ENCODE assay signal across 7 cellular contexts in the genomic region with DNA sequence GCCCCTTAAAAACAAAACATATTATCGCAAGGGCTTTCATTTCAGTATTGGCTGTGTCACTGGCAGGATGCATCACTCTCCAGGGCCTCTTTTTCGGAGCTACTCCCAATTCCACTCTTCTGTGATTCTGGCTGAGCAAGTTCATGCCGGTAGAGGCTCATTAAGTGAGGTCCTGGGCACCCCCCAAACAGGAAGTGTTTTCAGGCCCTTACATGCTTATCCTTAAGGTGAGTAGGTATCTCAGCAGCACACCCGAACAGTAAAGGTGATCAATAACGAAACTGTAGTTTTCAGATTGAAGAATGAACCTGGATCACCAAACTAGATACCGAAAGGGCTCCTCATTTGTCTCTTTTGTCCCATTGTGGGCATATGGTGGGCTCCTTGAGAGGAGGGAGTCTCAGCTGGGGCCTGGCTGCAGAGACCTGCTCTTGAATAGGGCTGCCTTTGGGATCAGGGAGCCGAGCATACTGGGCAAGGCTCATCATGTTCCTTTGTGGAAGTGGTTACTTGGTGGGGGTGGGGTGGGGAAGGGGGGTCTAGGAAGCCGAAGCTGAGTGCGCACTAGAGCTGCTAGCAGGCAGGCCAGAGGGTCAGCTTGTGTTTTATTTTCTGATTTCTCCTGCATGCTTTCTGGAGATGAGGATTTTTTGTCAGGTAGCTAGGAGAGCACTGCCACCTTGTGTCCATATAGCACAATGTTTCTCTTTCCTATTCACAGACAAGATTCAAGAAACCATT.
DNase-seq lines count a peak whose midpoint lies in the region; ATAC-seq, FAIRE-seq and TF ChIP-seq lines count a peak whose summit lies in the region.

No MANE protein-coding gene starts in this region.

- ATAC-seq in HG02642 (IDR thresholded peaks at IDR 0.05; ENCODE audit: poor library complexity, unreplicated experiment) = peak; percentile 50
- peak; percentile 73 for ATAC-seq in WTC11

- DNase-seq in GF-D8 (lab: John Stamatoyannopoulos, UW) (peak; percentile 47), NCI-H2196 (lab: John Stamatoyannopoulos, UW; ENCODE audit: unreplicated experiment) (peak; percentile 54), WTC11 (ENCODE audit: low spot score) (peak; percentile 16), mesothelial cell of epicardium (ENCODE audit: low spot score in 2 of 2, unreplicated experiment in 2 of 2) (no peak), type B pancreatic cell (ENCODE audit: extremely low spot score, unreplicated experiment) (no peak)

- H3K27ac Mint-ChIP-seq in WTC11 (peak overlapping the region; percentile 71), mesothelial cell of epicardium (peak overlapping the region; percentile 75), type B pancreatic cell (peak overlapping the region; percentile 59)

- TF ChIP-seq CTCF in WTC11 (IDR thresholded peaks at IDR 0.05) (peak; percentile 50; the same call in 1 of the 2 replicates), mesothelial cell of epicardium (IDR thresholded peaks at IDR 0.05; ENCODE audit: unreplicated experiment) (peak; percentile 78), type B pancreatic cell (conservative IDR thresholded peaks at IDR 0.05) (peak; percentile 84)

- CTCF ChIA-PET in WTC11 (lab: Charles Lee) = interaction anchor here (0.6 to 3.1 kb wide), 33 partner anchors 10 to 799 kb away, joined by 3 to 265 read pairs (median 5); partner anchors contain the start of genes CDS2, PCNA and PROKR2

- POLR2A ChIA-PET in WTC11 (lab: Charles Lee) = interaction anchor here (0.6 to 2.2 kb wide), 4 partner anchors 64 to 699 kb away, joined by 4 to 23 read pairs (median 5); partner anchors contain the start of genes CDS2 and PCNA

- peak; percentile 77 for FAIRE-seq in endometrium (lab: Jason Lieb, UNC)

- H3K9me3 Mint-ChIP-seq in WTC11 = no peaks in the 10 kb centered on the region
- no peaks in the 10 kb centered on the region for H3K9me3 Mint-ChIP-seq in mesothelial cell of epicardium
- no peaks in the 10 kb centered on the region for H3K9me3 Mint-ChIP-seq in type B pancreatic cell

- H3K4me3 Mint-ChIP-seq in WTC11 (no peak overlapping the region), mesothelial cell of epicardium (no peak overlapping the region), type B pancreatic cell (peak overlapping the region; percentile 34)

- H3K4me1 Mint-ChIP-seq in WTC11 (peaks cover 22% of the 10 kb centered on the region), mesothelial cell of epicardium (peaks cover 1% of the 10 kb centered on the region), type B pancreatic cell (ENCODE audit: unreplicated experiment) (peaks cover 8% of the 10 kb centered on the region)

- H3K27me3 Mint-ChIP-seq in WTC11 (ENCODE audit: low read depth) (no peaks in the 10 kb centered on the region), mesothelial cell of epicardium (ENCODE audit: low read depth) (no peaks in the 10 kb centered on the region), type B pancreatic cell (no peaks in the 10 kb centered on the region)

- peaks cover 19% of the 10 kb centered on the region for H3K36me3 Mint-ChIP-seq in WTC11
- H3K36me3 Mint-ChIP-seq in mesothelial cell of epicardium = peaks cover 6% of the 10 kb centered on the region
- peaks cover 7% of the 10 kb centered on the region for H3K36me3 Mint-ChIP-seq in type B pancreatic cell

TF ChIP-seq in WTC11, 78 proteins besides CTCF, POLR2A, EP300 and RAD21 (continues in another document):
- TF ChIP-seq PRDM15 (CRISPR knock-in tag; IDR thresholded peaks at IDR 0.05) (no peak), ARID4B (CRISPR knock-in tag; IDR thresholded peaks at IDR 0.05; ENCODE audit: borderline replicate concordance) (no peak), FOXK1 (CRISPR knock-in tag; IDR thresholded peaks at IDR 0.05) (no peak), SOX15 (CRISPR knock-in tag; IDR thresholded peaks at IDR 0.05) (no peak)
- TF ChIP-seq, protein P1, sequence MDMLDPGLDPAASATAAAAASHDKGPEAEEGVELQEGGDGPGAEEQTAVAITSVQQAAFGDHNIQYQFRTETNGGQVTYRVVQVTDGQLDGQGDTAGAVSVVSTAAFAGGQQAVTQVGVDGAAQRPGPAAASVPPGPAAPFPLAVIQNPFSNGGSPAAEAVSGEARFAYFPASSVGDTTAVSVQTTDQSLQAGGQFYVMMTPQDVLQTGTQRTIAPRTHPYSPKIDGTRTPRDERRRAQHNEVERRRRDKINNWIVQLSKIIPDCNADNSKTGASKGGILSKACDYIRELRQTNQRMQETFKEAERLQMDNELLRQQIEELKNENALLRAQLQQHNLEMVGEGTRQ (CRISPR knock-in tag; IDR thresholded peaks at IDR 0.05) = no peak
- TF ChIP-seq, protein P2, sequence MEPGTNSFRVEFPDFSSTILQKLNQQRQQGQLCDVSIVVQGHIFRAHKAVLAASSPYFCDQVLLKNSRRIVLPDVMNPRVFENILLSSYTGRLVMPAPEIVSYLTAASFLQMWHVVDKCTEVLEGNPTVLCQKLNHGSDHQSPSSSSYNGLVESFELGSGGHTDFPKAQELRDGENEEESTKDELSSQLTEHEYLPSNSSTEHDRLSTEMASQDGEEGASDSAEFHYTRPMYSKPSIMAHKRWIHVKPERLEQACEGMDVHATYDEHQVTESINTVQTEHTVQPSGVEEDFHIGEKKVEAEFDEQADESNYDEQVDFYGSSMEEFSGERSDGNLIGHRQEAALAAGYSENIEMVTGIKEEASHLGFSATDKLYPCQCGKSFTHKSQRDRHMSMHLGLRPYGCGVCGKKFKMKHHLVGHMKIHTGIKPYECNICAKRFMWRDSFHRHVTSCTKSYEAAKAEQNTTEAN (CRISPR knock-in tag; IDR thresholded peaks at IDR 0.05) = no peak

Comparison
In these comparisons a context has a peak if more than half of its experiments do, and no peak if none do; other contexts are left out.
1. DNase-seq: peak in GF-D8 (single experiment), NCI-H2196 (single experiment) and WTC11 (single experiment); none in mesothelial cell of epicardium (0 of 2) and type B pancreatic cell (single experiment).
2. Peak in every context shown above with its lines, with median percentiles within 50 percentile points of each other: H3K27ac Mint-ChIP-seq and CTCF ChIP-seq.